Comparison of ENCODE assay signal across 1 cellular context in genomic region chr10:98778277-98778759, GRCh38.
TF ChIP-seq lines count a peak whose summit lies in the region.

No MANE protein-coding gene starts in this region.

TF ChIP-seq in K562, 482 proteins besides CTCF, POLR2A, EP300 and RAD21 (continued from another document and continues in another):
- no peak for TF ChIP-seq GTF3C2 (IDR thresholded peaks at IDR 0.05; ENCODE audit: borderline replicate concordance, extremely low read depth, insufficient read length)
- TF ChIP-seq, protein P1, sequence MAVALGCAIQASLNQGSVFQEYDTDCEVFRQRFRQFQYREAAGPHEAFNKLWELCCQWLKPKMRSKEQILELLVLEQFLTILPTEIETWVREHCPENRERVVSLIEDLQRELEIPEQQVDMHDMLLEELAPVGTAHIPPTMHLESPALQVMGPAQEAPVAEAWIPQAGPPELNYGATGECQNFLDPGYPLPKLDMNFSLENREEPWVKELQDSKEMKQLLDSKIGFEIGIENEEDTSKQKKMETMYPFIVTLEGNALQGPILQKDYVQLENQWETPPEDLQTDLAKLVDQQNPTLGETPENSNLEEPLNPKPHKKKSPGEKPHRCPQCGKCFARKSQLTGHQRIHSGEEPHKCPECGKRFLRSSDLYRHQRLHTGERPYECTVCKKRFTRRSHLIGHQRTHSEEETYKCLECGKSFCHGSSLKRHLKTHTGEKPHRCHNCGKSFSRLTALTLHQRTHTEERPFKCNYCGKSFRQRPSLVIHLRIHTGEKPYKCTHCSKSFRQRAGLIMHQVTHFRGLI (CRISPR knock-in tag; IDR thresholded peaks at IDR 0.05): no peak
- no peak for TF ChIP-seq YBX1 (IDR thresholded peaks at IDR 0.05)
- no peak for TF ChIP-seq POLR3A (IDR thresholded peaks at IDR 0.05; ENCODE audit: borderline replicate concordance, extremely low read depth, insufficient read depth, insufficient read length)
- TF ChIP-seq PKNOX1 (IDR thresholded peaks at IDR 0.05): peak; percentile 78
- 0 out of 2 replicates have a peak, but pooled peaks have one; percentile 20 for TF ChIP-seq ZKSCAN1 (IDR thresholded peaks at IDR 0.05; ENCODE audit: low read depth, low read length)
- no peak for TF ChIP-seq SMC3 (conservative IDR thresholded peaks at IDR 0.05; ENCODE audit: insufficient read depth, low read depth, low read length)
- peak; percentile 92 for TF ChIP-seq PML (IDR thresholded peaks at IDR 0.05; ENCODE audit: low read length)
- TF ChIP-seq, protein P2, sequence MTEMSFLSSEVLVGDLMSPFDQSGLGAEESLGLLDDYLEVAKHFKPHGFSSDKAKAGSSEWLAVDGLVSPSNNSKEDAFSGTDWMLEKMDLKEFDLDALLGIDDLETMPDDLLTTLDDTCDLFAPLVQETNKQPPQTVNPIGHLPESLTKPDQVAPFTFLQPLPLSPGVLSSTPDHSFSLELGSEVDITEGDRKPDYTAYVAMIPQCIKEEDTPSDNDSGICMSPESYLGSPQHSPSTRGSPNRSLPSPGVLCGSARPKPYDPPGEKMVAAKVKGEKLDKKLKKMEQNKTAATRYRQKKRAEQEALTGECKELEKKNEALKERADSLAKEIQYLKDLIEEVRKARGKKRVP (CRISPR knock-in tag; IDR thresholded peaks at IDR 0.05): peak; percentile 19; the same call in 1 of the 2 replicates
- 0 out of 2 replicates have a peak, but pooled peaks have one; percentile 23 for TF ChIP-seq ATF7 (IDR thresholded peaks at IDR 0.05)
- peak; percentile 76 for TF ChIP-seq NFIC (IDR thresholded peaks at IDR 0.05)
- no peak for TF ChIP-seq CEBPG (CRISPR knock-in tag; IDR thresholded peaks at IDR 0.05)
- peak in 1 of 2 experiments; percentile 57; a peak in 2 of 4 replicates for TF ChIP-seq CEBPG (tag; conservative IDR thresholded peaks at IDR 0.05 in 1 of 2, IDR thresholded peaks at IDR 0.05 in 1 of 2)
- TF ChIP-seq ZEB2 (IDR thresholded peaks at IDR 0.05): peak; percentile 52; the same call in 1 of the 2 replicates
- TF ChIP-seq WHSC1 (IDR thresholded peaks at IDR 0.05; ENCODE audit: low read length): no peak
- peak in 1 of 2 experiments; percentile 69; a peak in 2 of 4 replicates for TF ChIP-seq ETV6 (IDR thresholded peaks at IDR 0.05; ENCODE audit: borderline replicate concordance in 1 of 2, low read depth in 2 of 2, low read length in 1 of 2)
- TF ChIP-seq ETV6 (CRISPR knock-in tag; IDR thresholded peaks at IDR 0.05; ENCODE audit: borderline replicate concordance): no peak
- TF ChIP-seq TEAD4 (IDR thresholded peaks at IDR 0.05; ENCODE audit: low read length): peak; percentile 97
- TF ChIP-seq TEAD4 (CRISPR knock-in tag; IDR thresholded peaks at IDR 0.05; ENCODE audit: borderline replicate concordance): no peak
- peak; percentile 45; the same call in 1 of the 2 replicates for TF ChIP-seq CREM (IDR thresholded peaks at IDR 0.05; ENCODE audit: low read depth)
- TF ChIP-seq ATF1 (CRISPR knock-in tag; IDR thresholded peaks at IDR 0.05): no peak
- TF ChIP-seq ATF1 (tag; IDR thresholded peaks at IDR 0.05): peak; percentile 35; the same call in 1 of the 2 replicates
- TF ChIP-seq SREBF2 (CRISPR knock-in tag; IDR thresholded peaks at IDR 0.05): no peak
- TF ChIP-seq SNRNP70 (optimal IDR thresholded peaks at IDR 0.05; ENCODE audit: low read depth, low read length): no peak
- TF ChIP-seq PRMT5 (CRISPR knock-in tag; IDR thresholded peaks at IDR 0.05): no peak
- TF ChIP-seq RUNX1 (IDR thresholded peaks at IDR 0.05; ENCODE audit: low read depth): peak; percentile 96
- peak; percentile 71; the same call in 1 of the 2 replicates for TF ChIP-seq CHAMP1 (IDR thresholded peaks at IDR 0.05)
- TF ChIP-seq TOE1 (IDR thresholded peaks at IDR 0.05; ENCODE audit: borderline replicate concordance): peak; percentile 47; the same call in 1 of the 2 replicates
- TF ChIP-seq TOE1 (CRISPR knock-in tag; IDR thresholded peaks at IDR 0.05; ENCODE audit: borderline replicate concordance, low read depth): no peak
- TF ChIP-seq TRIM24 (IDR thresholded peaks at IDR 0.05): peak; percentile 85 to 86
- TF ChIP-seq PHB2 (IDR thresholded peaks at IDR 0.05; ENCODE audit: low read depth): 0 out of 2 replicates have a peak, but pooled peaks have one; percentile 68
- TF ChIP-seq MITF (IDR thresholded peaks at IDR 0.05): peak; percentile 67; the same call in 1 of the 2 replicates
- TF ChIP-seq CTBP1 (IDR thresholded peaks at IDR 0.05; ENCODE audit: borderline replicate concordance): peak; percentile 36; the same call in 1 of the 2 replicates
- TF ChIP-seq GATA2 (CRISPR knock-in tag; IDR thresholded peaks at IDR 0.05): peak; percentile 68
- TF ChIP-seq ZFP36 (IDR thresholded peaks at IDR 0.05; ENCODE audit: low read depth, low read length, partially characterized antibody): no peak
- TF ChIP-seq ZNF644 (tag; IDR thresholded peaks at IDR 0.05; ENCODE audit: low read depth): no peak; the same call in 1 of the 2 replicates
- peak; percentile 18; the same call in 1 of the 2 replicates for TF ChIP-seq RAD51 (IDR thresholded peaks at IDR 0.05; ENCODE audit: borderline replicate concordance, low read depth)
- no peak for TF ChIP-seq ZC3H11A (IDR thresholded peaks at IDR 0.05; ENCODE audit: low read depth, low read length)
- peak; percentile 96 for TF ChIP-seq RNF2 (IDR thresholded peaks at IDR 0.05)
- peak in 2 of 3 experiments; percentile 43 to 86 for TF ChIP-seq YY1 (IDR thresholded peaks at IDR 0.05; ENCODE audit: borderline replicate concordance in 1 of 3, control insufficient read depth in 1 of 3, extremely low read depth in 1 of 3, insufficient read depth in 3 of 3, insufficient read length in 1 of 3, insufficient replicate concordance in 2 of 3, low read depth in 1 of 3, low read length in 2 of 3)
- TF ChIP-seq, protein P3, sequence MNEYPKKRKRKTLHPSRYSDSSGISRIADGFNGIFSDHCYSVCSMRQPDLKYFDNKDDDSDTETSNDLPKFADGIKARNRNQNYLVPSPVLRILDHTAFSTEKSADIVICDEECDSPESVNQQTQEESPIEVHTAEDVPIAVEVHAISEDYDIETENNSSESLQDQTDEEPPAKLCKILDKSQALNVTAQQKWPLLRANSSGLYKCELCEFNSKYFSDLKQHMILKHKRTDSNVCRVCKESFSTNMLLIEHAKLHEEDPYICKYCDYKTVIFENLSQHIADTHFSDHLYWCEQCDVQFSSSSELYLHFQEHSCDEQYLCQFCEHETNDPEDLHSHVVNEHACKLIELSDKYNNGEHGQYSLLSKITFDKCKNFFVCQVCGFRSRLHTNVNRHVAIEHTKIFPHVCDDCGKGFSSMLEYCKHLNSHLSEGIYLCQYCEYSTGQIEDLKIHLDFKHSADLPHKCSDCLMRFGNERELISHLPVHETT (CRISPR knock-in tag; conservative IDR thresholded peaks at IDR 0.05 in 1 of 2, IDR thresholded peaks at IDR 0.05 in 1 of 2): peak in 1 of 2 experiments; percentile 77; a peak in 2 of 4 replicates
- TF ChIP-seq BRCA1 (IDR thresholded peaks at IDR 0.05): no peak
- TF ChIP-seq BRCA1 (CRISPR knock-in tag; IDR thresholded peaks at IDR 0.05): no peak
- TF ChIP-seq EHMT2 (IDR thresholded peaks at IDR 0.05): peak; percentile 72
- peak; percentile 75; the same call in 1 of the 2 replicates for TF ChIP-seq ZNF766 (CRISPR knock-in tag; conservative IDR thresholded peaks at IDR 0.05)
- TF ChIP-seq NEUROD1 (IDR thresholded peaks at IDR 0.05; ENCODE audit: borderline replicate concordance, low read depth, low read length, partially characterized antibody): peak; percentile 38
- peak; percentile 39; the same call in 1 of the 2 replicates for TF ChIP-seq POLR2H (tag; IDR thresholded peaks at IDR 0.05; ENCODE audit: low read depth)
- TF ChIP-seq, protein P4, sequence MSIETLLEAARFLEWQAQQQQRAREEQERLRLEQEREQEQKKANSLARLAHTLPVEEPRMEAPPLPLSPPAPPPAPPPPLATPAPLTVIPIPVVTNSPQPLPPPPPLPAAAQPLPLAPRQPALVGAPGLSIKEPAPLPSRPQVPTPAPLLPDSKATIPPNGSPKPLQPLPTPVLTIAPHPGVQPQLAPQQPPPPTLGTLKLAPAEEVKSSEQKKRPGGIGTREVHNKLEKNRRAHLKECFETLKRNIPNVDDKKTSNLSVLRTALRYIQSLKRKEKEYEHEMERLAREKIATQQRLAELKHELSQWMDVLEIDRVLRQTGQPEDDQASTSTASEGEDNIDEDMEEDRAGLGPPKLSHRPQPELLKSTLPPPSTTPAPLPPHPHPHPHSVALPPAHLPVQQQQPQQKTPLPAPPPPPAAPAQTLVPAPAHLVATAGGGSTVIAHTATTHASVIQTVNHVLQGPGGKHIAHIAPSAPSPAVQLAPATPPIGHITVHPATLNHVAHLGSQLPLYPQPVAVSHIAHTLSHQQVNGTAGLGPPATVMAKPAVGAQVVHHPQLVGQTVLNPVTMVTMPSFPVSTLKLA (conservative IDR thresholded peaks at IDR 0.05): 0 out of 4 replicates have a peak, but pooled peaks of 1 of the 2 experiments have one; percentile 21
- TF ChIP-seq CHD2 (IDR thresholded peaks at IDR 0.05; ENCODE audit: low read depth, low read length): no peak
- peak; percentile 31; the same call in 1 of the 2 replicates for TF ChIP-seq BCOR (IDR thresholded peaks at IDR 0.05)
- TF ChIP-seq ELF1 (tag; IDR thresholded peaks at IDR 0.05): peak; percentile 62; the same call in 1 of the 2 replicates
- no peak for TF ChIP-seq GATAD2B (IDR thresholded peaks at IDR 0.05; ENCODE audit: borderline replicate concordance)
- TF ChIP-seq CCNT2 (IDR thresholded peaks at IDR 0.05; ENCODE audit: borderline replicate concordance, extremely low read depth, insufficient read length, low read depth, low read length): peak; percentile 54
- TF ChIP-seq MBD2 (IDR thresholded peaks at IDR 0.05; ENCODE audit: borderline replicate concordance, low read depth): peak; percentile 86
- no peak for TF ChIP-seq ZSCAN29 (IDR thresholded peaks at IDR 0.05)
- peak; percentile 84 for TF ChIP-seq MTA2 (IDR thresholded peaks at IDR 0.05; ENCODE audit: low read depth)
